ENCODE assay signal across 8 cellular contexts in the genomic region with DNA sequence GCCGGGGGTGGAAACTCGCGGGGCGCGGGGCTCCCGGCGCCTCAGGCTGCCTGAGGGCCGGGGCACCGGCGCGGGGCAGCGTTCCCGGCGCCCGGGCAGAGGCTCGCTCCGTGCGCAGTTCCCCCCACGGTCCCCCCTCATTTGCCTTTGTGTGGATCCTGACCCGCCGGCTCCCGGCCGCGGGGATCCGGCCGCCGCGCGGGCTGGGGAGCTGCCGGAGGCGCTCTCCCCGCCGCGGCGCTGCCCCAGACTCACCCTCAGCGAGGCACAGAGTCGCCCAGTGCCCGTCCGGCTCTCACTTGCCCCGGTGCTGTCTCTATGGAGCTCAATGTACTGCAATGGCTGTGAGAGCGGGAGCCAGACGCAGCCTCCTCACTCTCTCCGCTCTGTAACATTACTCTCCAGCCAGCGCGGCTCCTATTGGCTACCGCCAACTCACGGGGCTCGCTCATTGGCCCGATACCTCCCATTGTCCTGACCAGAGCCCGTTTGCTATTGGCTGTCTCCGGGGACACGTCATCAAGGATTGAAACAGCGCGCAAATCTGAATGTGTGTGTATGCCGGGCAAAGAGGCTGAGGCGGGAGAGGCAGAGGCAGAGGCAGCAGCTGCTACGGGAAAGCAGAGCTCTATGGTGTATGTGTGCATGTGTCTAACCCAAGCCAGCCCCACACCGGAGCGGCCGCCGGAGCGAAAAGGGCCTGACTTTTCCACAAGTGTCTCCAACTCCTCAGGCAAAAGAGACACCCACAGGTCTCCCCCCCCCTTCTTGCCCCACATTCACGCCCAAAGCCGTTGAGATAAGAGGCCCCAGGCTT. TPM values are rescaled to one million over a fixed set of nuclear protein-coding genes. Genes with fewer than 3 reads are reported as not detected.
A peak's percentile ranks its signal among the peaks of the same experiment; 100 is the strongest.
DNase-seq lines count a peak whose midpoint lies in the region; ATAC-seq and TF ChIP-seq lines count a peak whose summit lies in the region.

A gene (minus strand): TSS at position 396 of the 817 bp plus-strand sequence. CDS start 2,256 bp downstream, outside the sequence.

- H3K27ac ChIP-seq in angular gyrus (ENCODE audit: low read depth, low read length), result peak within 1 kb of the TSS; percentile 86
- peak within 1 kb of the TSS; percentile 99 for H3K27ac ChIP-seq in prostate gland
- peak within 1 kb of the TSS; percentile 100 for H3K27ac ChIP-seq in urinary bladder (ENCODE audit: low read depth)

- H3K36me3 ChIP-seq in prostate gland (no peaks in the 10 kb centered on the region), urinary bladder (ENCODE audit: insufficient read depth) (no peaks in the 10 kb centered on the region)

- H3K4me3 ChIP-seq in prostate gland (peak within 1 kb of the TSS; percentile 91 to 98), urinary bladder (ENCODE audit: low read depth, low read length) (peak within 1 kb of the TSS; percentile 99)

- intact Hi-C loops in left ventricle myocardium superior (cut with micrococcal nuclease), result loop anchor here (2.0 to 10.0 kb wide), 2 partner anchors 61 to 153 kb away; no protein-coding TSS in a partner anchor
- intact Hi-C loops in prostate gland (cut with DNase I), result loop anchor here (2.0 to 10.0 kb wide), 7 partner anchors 45 to 611 kb away; a partner anchor contains a TSS

- ATAC-seq in GM18498 (IDR thresholded peaks at IDR 0.05; ENCODE audit: unreplicated experiment) (peak; percentile 86), HG02938 (IDR thresholded peaks at IDR 0.05; ENCODE audit: unreplicated experiment) (peak; percentile 85), left ventricle myocardium superior (peak; percentile 96)

- no peaks in the 10 kb centered on the region for H3K27me3 ChIP-seq in prostate gland (replicated peaks; ENCODE audit: insufficient read depth)

- under 1% methylated on average over 64 of the region's 64 CpGs for WGBS in prostate gland
- WGBS in urinary bladder, result under 1% methylated on average over 64 of the region's 64 CpGs

- H3K4me1 ChIP-seq in prostate gland (replicated peaks) (peaks cover 3% of the 10 kb centered on the region), urinary bladder (ENCODE audit: insufficient read depth) (no peaks in the 10 kb centered on the region)

- peak in 1 of 4 experiments; percentile 27 for TF ChIP-seq CTCF in prostate gland (IDR thresholded peaks at IDR 0.05)

- H3K9me3 ChIP-seq in prostate gland, result no peaks in the 10 kb centered on the region

- DNase-seq in NCI-H187 (lab: John Stamatoyannopoulos, UW) (peak; percentile 80 to 88), T-helper 2 cell (peak; percentile 89 to 99 (median 95)), left ventricle myocardium superior (peak; percentile 98), prostate gland (ENCODE audit: low spot score) (peak; percentile 99)

- peak; percentile 100 for TF ChIP-seq POLR2A in prostate gland (IDR thresholded peaks at IDR 0.05)

RNA-seq across cellular contexts. Expression of the gene that starts here (rescaled TPM):
- total RNA-seq in left ventricle myocardium superior, result 180 TPM
- 100 to 1,000 TPM; 264 to 274 TPM for total RNA-seq in prostate gland
- 415 TPM for total RNA-seq in urinary bladder
- polyA plus RNA-seq in urinary bladder, result 470 TPM

Comparison
In these comparisons a context has a peak if more than half of its experiments do, and no peak if none do; other contexts are left out.
1. Peak in every context shown above with its lines: DNase-seq, ATAC-seq, H3K4me3 ChIP-seq and H3K27ac ChIP-seq.